8 cellular contexts compared by ENCODE assay signal in genomic region chr16:23590181-23590580, GRCh38.
"Had no signal": no experiment of that assay in that cellular context is flagged by ENCODE, and none has a peak within 500 bp of the region (broad histone marks: within the 10 kb centered on the region; RNA-seq: fewer than 3 reads in every experiment).

No MANE protein-coding gene starts in this region.

- H3K9me3 Mint-ChIP-seq: IgD-negative memory B cell had no signal

- H3K4me3 ChIP-seq: GM23248, HAP-1 had no signal

- H3K27ac ChIP-seq: GM23248 had no signal

- H2AFZ ChIP-seq: GM23248 had no signal

- H3K4me1 ChIP-seq: HAP-1 had no signal

- H3K27me3 Mint-ChIP-seq: IgD-negative memory B cell had no signal

- ATAC-seq: HCT116 had no signal

- H3K9ac ChIP-seq: GM23248 had no signal

- H3K9me3 ChIP-seq: HAP-1 had no signal

- H3K27ac Mint-ChIP-seq: IgD-negative memory B cell had no signal

- DNase-seq: GM23248, GOT3, H7, KG1 had no signal

- FAIRE-seq: HTR-8/SVneo had no signal
